Comparison of ENCODE assay signal across 11 cellular contexts in the genomic region with DNA sequence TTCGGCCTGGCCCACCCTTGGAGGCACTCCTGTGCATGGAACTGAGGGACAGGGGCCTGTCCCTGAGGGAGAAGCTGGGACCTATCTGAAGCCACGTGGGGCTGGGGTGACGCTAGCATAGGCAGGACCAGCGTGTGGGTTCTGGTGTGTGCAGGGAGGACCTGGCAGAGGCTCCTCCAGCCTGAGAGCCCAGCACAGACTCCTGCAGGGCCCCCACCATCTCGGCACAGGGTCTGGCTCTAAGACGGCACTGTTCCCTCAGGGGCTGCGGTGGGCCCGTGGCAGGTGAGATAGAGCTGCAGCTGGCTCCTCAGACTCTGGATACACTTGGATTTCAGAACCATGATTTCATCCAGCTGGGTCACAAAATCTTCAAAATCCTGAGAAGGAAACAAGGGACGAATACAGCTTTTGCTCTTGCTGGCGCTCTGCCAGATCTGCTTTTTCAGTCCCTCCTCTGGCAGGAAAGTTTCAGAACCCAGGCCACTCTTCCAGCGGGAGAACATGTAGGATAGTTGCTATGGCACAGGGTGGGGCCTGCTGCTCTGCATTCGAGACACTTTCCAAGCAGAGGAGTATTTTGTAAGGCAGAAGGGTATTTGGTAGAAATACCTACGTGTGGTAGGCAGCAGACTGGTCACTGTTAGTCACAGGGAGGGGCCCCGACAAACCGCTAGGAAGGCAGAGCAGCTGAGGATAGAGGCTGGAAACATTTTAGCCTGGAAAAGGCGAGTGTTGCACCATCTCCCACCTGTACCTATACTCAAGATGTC.
DNase-seq lines count a peak whose midpoint lies in the region; ATAC-seq and TF ChIP-seq lines count a peak whose summit lies in the region.
"Had no signal": no experiment of that assay in that cellular context is flagged by ENCODE, and none has a peak within 500 bp of the region (broad histone marks: within the 10 kb centered on the region; RNA-seq: fewer than 3 reads in every experiment).

No MANE protein-coding gene starts in this region.

- H3K36me3 Mint-ChIP-seq in chondrocyte (ENCODE audit: low read depth): peaks cover 13% of the 10 kb centered on the region

- peak; percentile 6 for ATAC-seq in mucosa of descending colon
- ATAC-seq in GM18519 (IDR thresholded peaks at IDR 0.05; ENCODE audit: low FRiP score, unreplicated experiment): no peak
- ATAC-seq in HG03159 (IDR thresholded peaks at IDR 0.05; ENCODE audit: unreplicated experiment): no peak

- peaks cover 45% of the 10 kb centered on the region for H3K4me1 Mint-ChIP-seq in chondrocyte (ENCODE audit: low read depth)

- H3K4me1 ChIP-seq in mucosa of descending colon (ENCODE audit: low read depth): no peaks in the 10 kb centered on the region

- H3K27me3 Mint-ChIP-seq in chondrocyte (ENCODE audit: low read depth): no peaks in the 10 kb centered on the region
- H3K27me3 Mint-ChIP-seq: activated B cell treated with CpG ODN at 0.5 μM for 24 hours had no signal

- intact Hi-C loops in mucosa of descending colon (cut with DNase I, micrococcal nuclease): no loop called here

- TF ChIP-seq CTCF in chondrocyte (IDR thresholded peaks at IDR 0.05) (no peak), mucosa of descending colon (IDR thresholded peaks at IDR 0.05) (no peak)

- DNase-seq in 8988T (peak; percentile 61), HPDE6-E6E7 (ENCODE audit: extremely low spot score) (peak; percentile 94), chondrocyte (ENCODE audit: low spot score) (no peak), mucosa of descending colon (no peak), NOMO-1 treated with DMSO at 0.1 percent for 48 hours (lab: John Stamatoyannopoulos, UW; ENCODE audit: unreplicated experiment) (no peak), NCI-H1436 treated with DMSO at 0.1 percent for 48 hours (lab: John Stamatoyannopoulos, UW) (no peak)
- DNase-seq: activated B cell treated with CpG ODN at 0.5 μM for 24 hours had no signal

- H3K9me3 Mint-ChIP-seq in chondrocyte (ENCODE audit: low read depth): no peaks in the 10 kb centered on the region
- H3K9me3 Mint-ChIP-seq: activated B cell treated with CpG ODN at 0.5 μM for 24 hours had no signal

- peak overlapping the region; percentile 90 for H3K27ac Mint-ChIP-seq in chondrocyte (ENCODE audit: unreplicated experiment)
- H3K27ac Mint-ChIP-seq: activated B cell treated with CpG ODN at 0.5 μM for 24 hours had no signal

- no peak overlapping the region for H3K4me3 Mint-ChIP-seq in chondrocyte (ENCODE audit: unreplicated experiment)
- H3K4me3 Mint-ChIP-seq: activated B cell treated with CpG ODN at 0.5 μM for 24 hours had no signal

- no peak overlapping the region for H3K4me3 ChIP-seq in mucosa of descending colon
- H3K4me3 ChIP-seq: upper lobe of left lung had no signal

- H3K9me3 ChIP-seq in mucosa of descending colon: no peaks in the 10 kb centered on the region
- H3K9me3 ChIP-seq: neutrophil, upper lobe of left lung had no signal

- H3K36me3 ChIP-seq in mucosa of descending colon (ENCODE audit: low read depth): no peaks in the 10 kb centered on the region

Comparison
In these comparisons a context has a peak if more than half of its experiments do, and no peak if none do; other contexts are left out.
1. DNase-seq: peak in 8988T (single experiment) and HPDE6-E6E7 (single experiment); none in chondrocyte (single experiment), mucosa of descending colon (0 of 3), NOMO-1 treated with DMSO at 0.1 percent for 48 hours (single experiment) and NCI-H1436 treated with DMSO at 0.1 percent for 48 hours (single experiment).